Comparison of ENCODE assay signal across 9 cellular contexts in the genomic region with DNA sequence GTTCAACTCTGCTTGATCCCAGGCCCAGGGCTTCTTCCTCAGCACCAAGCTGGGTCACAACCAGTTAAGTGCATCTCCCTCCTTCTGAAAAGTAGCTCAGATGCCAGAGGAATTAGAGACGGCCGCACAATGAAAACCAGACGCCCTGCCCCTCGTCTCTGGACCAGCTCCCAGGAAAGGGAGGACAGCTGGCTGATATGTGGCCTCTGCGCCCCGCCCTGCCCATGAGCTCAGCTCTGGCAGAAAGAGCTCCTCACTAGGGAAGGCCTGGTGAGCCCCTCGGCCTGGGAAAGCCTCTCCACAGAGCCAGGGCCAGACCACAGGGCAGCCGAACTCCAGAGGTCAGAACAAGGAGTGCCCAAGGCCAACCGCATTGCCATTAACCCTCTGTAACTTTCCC. TPM values are rescaled to one million over a fixed set of nuclear protein-coding genes. Genes with fewer than 3 reads are reported as not detected.
DNase-seq lines count a peak whose midpoint lies in the region; ATAC-seq and TF ChIP-seq lines count a peak whose summit lies in the region.
"Had no signal": no experiment of that assay in that cellular context is flagged by ENCODE, and none has a peak within 500 bp of the region (broad histone marks: within the 10 kb centered on the region; RNA-seq: fewer than 3 reads in every experiment).

No MANE protein-coding gene starts in this region.

- H3K4me1 ChIP-seq in left ventricle myocardium inferior (peaks cover 66% of the 10 kb centered on the region), psoas muscle (peaks cover 31% of the 10 kb centered on the region)

- intact Hi-C loops in left ventricle myocardium inferior (cut with micrococcal nuclease) (no loop called here), psoas muscle (cut with DNase I) (no loop called here)

- 4 to 18% (median 16%) methylated on average over 9 of the region's 9 CpGs for WGBS in psoas muscle, 3 donors

- DNase-seq in Caki2 (ENCODE audit: low read depth), result peak; percentile 21
- peak; percentile 97 for DNase-seq in amniotic epithelial cell (ENCODE audit: low read depth)
- peak; percentile 85 for DNase-seq in left ventricle myocardium inferior
- DNase-seq in psoas muscle, result peak; percentile 84 to 89
- no peak for DNase-seq in NCI-H526 (lab: John Stamatoyannopoulos, UW)
- DNase-seq in stimulated activated CD4-positive, alpha-beta T cell treated with anti-CD3 and anti-CD28 coated beads, Interleukin-4, amount 100 ng/mL, for 1 hour, result no peak
- no peak for DNase-seq in NCI-H2081 treated with DMSO at 0.1 percent for 48 hours (lab: John Stamatoyannopoulos, UW)
- DNase-seq: stimulated activated CD4-positive, alpha-beta T cell treated with anti-CD3 and anti-CD28 coated beads, Interleukin-4, amount 100 ng/mL, for 24 hours had no signal

- H3K4me3 ChIP-seq in left ventricle myocardium inferior (no peak overlapping the region), psoas muscle (peak overlapping the region; percentile 4)

- ATAC-seq in psoas muscle (peak; percentile 75 to 94 (median 83)), HG03521 (IDR thresholded peaks at IDR 0.05; ENCODE audit: unreplicated experiment) (no peak)

- in situ Hi-C loops in Caki2 (cut with HindIII; ENCODE audit: low pct_unique_long_range_greater_than_20kb, low sequenced_read_pairs), result no loop called here

- H3K36me3 ChIP-seq in left ventricle myocardium inferior (no peaks in the 10 kb centered on the region), psoas muscle (ENCODE audit: insufficient read depth in 1 of 2, low read depth in 1 of 2) (no peaks in the 10 kb centered on the region)

- no peaks in the 10 kb centered on the region for H3K27me3 ChIP-seq in left ventricle myocardium inferior (ENCODE audit: low read depth)
- H3K27me3 ChIP-seq in psoas muscle (ENCODE audit: insufficient read depth in 3 of 3, low read length in 2 of 3), result no peaks in the 10 kb centered on the region

- H3K27ac ChIP-seq in left ventricle myocardium inferior (replicated peaks) (peak overlapping the region; percentile 74), psoas muscle (peak overlapping the region; percentile 60)

- no peaks in the 10 kb centered on the region for H3K9me3 ChIP-seq in left ventricle myocardium inferior (replicated peaks)
- H3K9me3 ChIP-seq in psoas muscle, result no peaks in the 10 kb centered on the region

- no peak for TF ChIP-seq CTCF in left ventricle myocardium inferior (IDR thresholded peaks at IDR 0.05; ENCODE audit: borderline replicate concordance)
- no peak for TF ChIP-seq CTCF in psoas muscle (IDR thresholded peaks at IDR 0.05)

RNA-seq across cellular contexts. Expression of gene SCGB1A1, which starts 18.1 kb away (rescaled TPM):
- not detected in 2 replicates for total RNA-seq in Caki2 (2014; rRNA removed; shearing (Covaris generic); ENCODE audit: low replicate concordance)
- total RNA-seq in left ventricle myocardium inferior (not detected), psoas muscle (not detected)
- polyA plus RNA-seq in psoas muscle, result under 1 TPM in 1 of 3 donors, not detected in 2; 0.35 TPM

Comparison
In these comparisons a context has a peak if more than half of its experiments do, and no peak if none do; other contexts are left out.
1. DNase-seq: peak in Caki2 (single experiment), amniotic epithelial cell (single experiment), left ventricle myocardium inferior (single experiment) and psoas muscle (2 of 2); none in NCI-H526 (0 of 2), stimulated activated CD4-positive, alpha-beta T cell treated with anti-CD3 and anti-CD28 coated beads, Interleukin-4, amount 100 ng/mL, for 1 hour (single experiment) and NCI-H2081 treated with DMSO at 0.1 percent for 48 hours (single experiment).